In genomic region chr4:26048962-26049361, GRCh38 we compare ENCODE assay signal across 16 cellular contexts.
DNase-seq lines count a peak whose midpoint lies in the region; ATAC-seq and TF ChIP-seq lines count a peak whose summit lies in the region.
"Had no signal": no experiment of that assay in that cellular context is flagged by ENCODE, and none has a peak within 500 bp of the region (broad histone marks: within the 10 kb centered on the region; RNA-seq: fewer than 3 reads in every experiment).

No MANE protein-coding gene starts in this region.

- H3K9ac ChIP-seq in fibroblast of lung (ENCODE audit: insufficient read depth, low read length) = no peak overlapping the region

- 67 to 79% (median 76%) methylated on average over 9 of the region's 9 CpGs for WGBS in heart left ventricle, 4 donors
- 58% methylated on average over 9 of the region's 9 CpGs for WGBS in urinary bladder

- peak overlapping the region; percentile 75 for H3K27ac Mint-ChIP-seq in osteocyte (ENCODE audit: unreplicated experiment)
- no peak overlapping the region for H3K27ac Mint-ChIP-seq in T-helper 2 cell treated with Interferon-gamma antibody and Interleukin-4, amounts not matched to agents 5 μg/mL and 100 μg/mL, for 36 hours

- intact Hi-C loops in heart left ventricle (cut with DNase I) = no loop called here
- intact Hi-C loops in Right ventricle myocardium inferior (cut with DNase I) = no loop called here

- H3K4me1 ChIP-seq in heart left ventricle (peaks cover 0 to 45% (median 0%) of the 10 kb centered on the region in 12 donors), fibroblast of lung (ENCODE audit: control insufficient read depth, extremely low read depth, insufficient read depth, low read length) (peaks cover 11% of the 10 kb centered on the region), urinary bladder (ENCODE audit: insufficient read depth) (no peaks in the 10 kb centered on the region)

- H3K36me3 ChIP-seq in heart left ventricle = no peaks in the 10 kb centered on the region
- no peaks in the 10 kb centered on the region for H3K36me3 ChIP-seq in fibroblast of lung (ENCODE audit: control insufficient read depth, insufficient read depth, low read length)
- no peaks in the 10 kb centered on the region for H3K36me3 ChIP-seq in urinary bladder (ENCODE audit: insufficient read depth)

- peaks cover 2% of the 10 kb centered on the region for H3K36me3 Mint-ChIP-seq in osteocyte (ENCODE audit: unreplicated experiment)
- no peaks in the 10 kb centered on the region for H3K36me3 Mint-ChIP-seq in T-helper 2 cell treated with Interferon-gamma antibody and Interleukin-4, amounts not matched to agents 5 μg/mL and 100 μg/mL, for 36 hours (ENCODE audit: low read depth)

- peaks cover 20% of the 10 kb centered on the region for H3K4me1 Mint-ChIP-seq in osteocyte (ENCODE audit: unreplicated experiment)
- peaks cover 8% of the 10 kb centered on the region for H3K4me1 Mint-ChIP-seq in T-helper 2 cell treated with Interferon-gamma antibody and Interleukin-4, amounts not matched to agents 5 μg/mL and 100 μg/mL, for 36 hours (ENCODE audit: low read depth)

- H3K79me2 ChIP-seq in fibroblast of lung (ENCODE audit: control insufficient read depth, insufficient read depth, low read length) = no peaks in the 10 kb centered on the region

- DNase-seq in heart left ventricle = no peak
- DNase-seq in Right ventricle myocardium inferior (ENCODE audit: missing footprints) = no peak
- peak in 1 of 2 donors; percentile 39 for DNase-seq in fibroblast of lung (ENCODE audit: low read depth in 2 of 2)
- no peak for DNase-seq in osteocyte (ENCODE audit: extremely low spot score, unreplicated experiment)
- DNase-seq in T-helper 2 cell treated with Interferon-gamma antibody and Interleukin-4, amounts not matched to agents 5 μg/mL and 100 μg/mL, for 36 hours (ENCODE audit: low spot score) = no peak
- DNase-seq in activated CD4-positive, alpha-beta T cell treated with anti-CD3 and anti-CD28 coated beads for 48 hours = no peak
- no peak for DNase-seq in C1 segment of cervical spinal cord (lab: John Stamatoyannopoulos, UW)
- DNase-seq: activated CD4-positive, CD25-positive, alpha-beta regulatory T cell; activated T-cell treated with anti-CD3 and anti-CD28 coated beads, Interleukin-2, amount 50 U/mL, for 48 hours; DMS53; NCI-H1694; NCI-H774; nucleus accumbens had no signal

- H3K27me3 Mint-ChIP-seq in osteocyte (ENCODE audit: unreplicated experiment) = peaks cover 4% of the 10 kb centered on the region
- no peaks in the 10 kb centered on the region for H3K27me3 Mint-ChIP-seq in T-helper 2 cell treated with Interferon-gamma antibody and Interleukin-4, amounts not matched to agents 5 μg/mL and 100 μg/mL, for 36 hours (ENCODE audit: low read depth)

- H3K27me3 ChIP-seq in heart left ventricle (peaks cover 0 to 6% (median 0%) of the 10 kb centered on the region in 9 donors), fibroblast of lung (ENCODE audit: control insufficient read depth, insufficient read depth, low read length) (no peaks in the 10 kb centered on the region)

- H4K20me1 ChIP-seq in fibroblast of lung (ENCODE audit: control insufficient read depth, extremely low read depth, insufficient read depth, low read length) = no peaks in the 10 kb centered on the region

- H2AFZ ChIP-seq in fibroblast of lung (ENCODE audit: low read length) = no peak overlapping the region

- H3K4me3 ChIP-seq in heart left ventricle = no peak overlapping the region
- H3K4me3 ChIP-seq in fibroblast of lung (replicated peaks in 1 of 4; ENCODE audit: control extremely low read depth in 1 of 4, insufficient read depth in 1 of 4, low read depth in 3 of 4, low read length in 4 of 4) = no peak overlapping the region
- no peak overlapping the region for H3K4me3 ChIP-seq in urinary bladder (ENCODE audit: low read depth, low read length)
- H3K4me3 ChIP-seq: GM12878 had no signal

- H3K9me3 ChIP-seq in heart left ventricle (no peaks in the 10 kb centered on the region), fibroblast of lung (ENCODE audit: control insufficient read depth, insufficient read depth, low read depth, low read length) (no peaks in the 10 kb centered on the region)

- TF ChIP-seq CTCF in heart left ventricle (IDR thresholded peaks at IDR 0.05) (no peak), fibroblast of lung (conservative IDR thresholded peaks at IDR 0.05 in 1 of 2, IDR thresholded peaks at IDR 0.05 in 1 of 2; ENCODE audit: low read depth in 1 of 2, low read length in 2 of 2) (no peak), osteocyte (IDR thresholded peaks at IDR 0.05) (no peak)

- no peak for TF ChIP-seq POLR2A in heart left ventricle (IDR thresholded peaks at IDR 0.05)

- H3K27ac ChIP-seq in heart left ventricle (peak overlapping the region in 10 of 12 donors; percentile 26 to 80 (median 71)), fibroblast of lung (ENCODE audit: insufficient read depth, low read length) (peak overlapping the region; percentile 95), urinary bladder (ENCODE audit: low read depth) (peak overlapping the region; percentile 61)

- ATAC-seq in heart left ventricle = no peak
- no peak for ATAC-seq in Right ventricle myocardium inferior
- ATAC-seq: HepG2 had no signal

- no peak overlapping the region for H3K4me3 Mint-ChIP-seq in osteocyte (ENCODE audit: unreplicated experiment)
- no peak overlapping the region for H3K4me3 Mint-ChIP-seq in T-helper 2 cell treated with Interferon-gamma antibody and Interleukin-4, amounts not matched to agents 5 μg/mL and 100 μg/mL, for 36 hours

- no peak overlapping the region for H3K4me2 ChIP-seq in fibroblast of lung (ENCODE audit: extremely low read depth, insufficient read depth, low read length)

- H3K9me3 Mint-ChIP-seq in osteocyte (ENCODE audit: unreplicated experiment) = no peaks in the 10 kb centered on the region
- peaks cover 5% of the 10 kb centered on the region for H3K9me3 Mint-ChIP-seq in T-helper 2 cell treated with Interferon-gamma antibody and Interleukin-4, amounts not matched to agents 5 μg/mL and 100 μg/mL, for 36 hours
